In genomic region chr9:83512621-83513020, GRCh38 we compare ENCODE assay signal across 18 cellular contexts. TPM values are rescaled to one million over a fixed set of nuclear protein-coding genes. Genes with fewer than 3 reads are reported as not detected.
DNase-seq lines count a peak whose midpoint lies in the region; TF ChIP-seq lines count a peak whose summit lies in the region.
"Had no signal": no experiment of that assay in that cellular context is flagged by ENCODE, and none has a peak within 500 bp of the region (broad histone marks: within the 10 kb centered on the region; RNA-seq: fewer than 3 reads in every experiment).

No MANE protein-coding gene starts in this region.

- no peaks in the 10 kb centered on the region for H3K36me3 ChIP-seq in A673 (ENCODE audit: insufficient read depth, low read length, poor library complexity, severe bottlenecking)
- no peaks in the 10 kb centered on the region for H3K36me3 ChIP-seq in parathyroid adenoma (ENCODE audit: control insufficient read depth, insufficient read depth, low read length)
- H3K36me3 ChIP-seq in MM.1S (replicated peaks; ENCODE audit: insufficient read depth, low read length), result no peaks in the 10 kb centered on the region

- POLR2A ChIA-PET in A673 (lab: Charles Lee; ENCODE audit: low non-redundant PET), result no interaction called here

- TF ChIP-seq CTCF in A673 (conservative IDR thresholded peaks at IDR 0.05; ENCODE audit: low read depth, low read length) (no peak), HFFc6 (IDR thresholded peaks at IDR 0.05) (no peak), parathyroid adenoma (IDR thresholded peaks at IDR 0.05) (no peak), MM.1S (IDR thresholded peaks at IDR 0.05; ENCODE audit: low read length) (no peak)

- peaks cover 23% of the 10 kb centered on the region for H3K79me2 ChIP-seq in parathyroid adenoma
- H3K79me2 ChIP-seq in MM.1S (ENCODE audit: low read length), result no peaks in the 10 kb centered on the region

- no peaks in the 10 kb centered on the region for H3K9me3 ChIP-seq in A673 (ENCODE audit: low read depth, low read length, poor library complexity, severe bottlenecking)
- no peaks in the 10 kb centered on the region for H3K9me3 ChIP-seq in parathyroid adenoma (ENCODE audit: control insufficient read depth, low read length)
- no peaks in the 10 kb centered on the region for H3K9me3 ChIP-seq in MM.1S (replicated peaks; ENCODE audit: insufficient read depth, low read length)

- H3K36me3 Mint-ChIP-seq in HFFc6 (ENCODE audit: low read depth), result peaks cover 6% of the 10 kb centered on the region
- H3K36me3 Mint-ChIP-seq in activated naive CD8-positive, alpha-beta T cell treated with anti-CD3 and anti-CD28 coated beads for 36 hours, result peaks cover 4% of the 10 kb centered on the region
- H3K36me3 Mint-ChIP-seq in activated CD4-positive, alpha-beta T cell treated with anti-CD3 and anti-CD28 coated beads, Interleukin-2, amount 10 ng/mL, durations not matched to agents 24 days and 14 days (ENCODE audit: low read depth), result no peaks in the 10 kb centered on the region

- CTCF ChIA-PET in A673 (lab: Charles Lee), result no interaction called here

- H2AFZ ChIP-seq in parathyroid adenoma (no peak overlapping the region), MM.1S (ENCODE audit: low read length) (no peak overlapping the region)

- no peaks in the 10 kb centered on the region for H3K9me2 ChIP-seq in MM.1S (replicated peaks; ENCODE audit: insufficient read depth, low read length)

- H3K4me3 ChIP-seq in A673 (ENCODE audit: low read depth, low read length, poor library complexity, severe bottlenecking) (no peak overlapping the region), parathyroid adenoma (ENCODE audit: low read depth, low read length) (peak overlapping the region; percentile 0), MM.1S (ENCODE audit: low read length) (no peak overlapping the region)
- H3K4me3 ChIP-seq: GM12878 had no signal

- H3K27me3 ChIP-seq in A673 (replicated peaks; ENCODE audit: insufficient read depth, low read depth, low read length, poor library complexity), result peaks cover 6% of the 10 kb centered on the region
- no peaks in the 10 kb centered on the region for H3K27me3 ChIP-seq in parathyroid adenoma (ENCODE audit: control insufficient read depth, insufficient read depth, low read length)
- no peaks in the 10 kb centered on the region for H3K27me3 ChIP-seq in MM.1S (replicated peaks; ENCODE audit: insufficient read depth, low read length)
- H3K27me3 ChIP-seq: BE2C had no signal

- peak; percentile 68 for DNase-seq in A673 (ENCODE audit: low spot score)
- DNase-seq in HFFc6, result no peak
- DNase-seq in kidney tubule cell (ENCODE audit: low spot score), result peak; percentile 86
- DNase-seq in activated naive CD8-positive, alpha-beta T cell treated with anti-CD3 and anti-CD28 coated beads for 36 hours, result no peak
- DNase-seq in MM.1S, result no peak
- no peak for DNase-seq in activated CD4-positive, alpha-beta T cell treated with anti-CD3 and anti-CD28 coated beads, Interleukin-2, amount 10 ng/mL, durations not matched to agents 24 days and 14 days
- DNase-seq: 8988T; BE2C; Calu3; CD4-positive, alpha-beta memory T cell; DMS79 treated with DMSO at 0.1 percent for 48 hours; GF-D8; GOT3; H7 had no signal

- no peak overlapping the region; the same call in 1 of the 2 replicates for H3K4me3 Mint-ChIP-seq in HFFc6
- no peak overlapping the region for H3K4me3 Mint-ChIP-seq in activated naive CD8-positive, alpha-beta T cell treated with anti-CD3 and anti-CD28 coated beads for 36 hours
- H3K4me3 Mint-ChIP-seq in activated CD4-positive, alpha-beta T cell treated with anti-CD3 and anti-CD28 coated beads, Interleukin-2, amount 10 ng/mL, durations not matched to agents 24 days and 14 days, result no peak overlapping the region
- H3K4me3 Mint-ChIP-seq: CD4-positive, alpha-beta memory T cell; IgD-negative memory B cell had no signal

- H4K20me1 ChIP-seq in MM.1S (ENCODE audit: insufficient read depth, low read length), result no peaks in the 10 kb centered on the region

- no peaks in the 10 kb centered on the region; the same call in 1 of the 2 replicates for H3K27me3 Mint-ChIP-seq in HFFc6 (ENCODE audit: insufficient read depth)
- H3K27me3 Mint-ChIP-seq in activated naive CD8-positive, alpha-beta T cell treated with anti-CD3 and anti-CD28 coated beads for 36 hours, result no peaks in the 10 kb centered on the region
- H3K27me3 Mint-ChIP-seq in activated CD4-positive, alpha-beta T cell treated with anti-CD3 and anti-CD28 coated beads, Interleukin-2, amount 10 ng/mL, durations not matched to agents 24 days and 14 days, result peaks cover 11% of the 10 kb centered on the region

- intact Hi-C loops in A673 (cut with micrococcal nuclease; ENCODE audit: unreplicated experiment), result no loop called here
- intact Hi-C loops in activated CD4-positive, alpha-beta T cell treated with anti-CD3 and anti-CD28 coated beads, Interleukin-2, amount 10 ng/mL, durations not matched to agents 24 days and 14 days (cut with micrococcal nuclease), result no loop called here

- H3F3A ChIP-seq in MM.1S (ENCODE audit: insufficient read depth, low read length), result no peaks in the 10 kb centered on the region

- no TSS peak for BruUV-seq in A673 (replicated peaks; lab: Mats Ljungman, UMichigan)

- H3K9ac ChIP-seq in parathyroid adenoma (no peak overlapping the region), MM.1S (ENCODE audit: low read length) (no peak overlapping the region)

- H3K4me1 Mint-ChIP-seq in HFFc6 (ENCODE audit: low read depth), result peaks cover 74% of the 10 kb centered on the region
- peaks cover 8% of the 10 kb centered on the region for H3K4me1 Mint-ChIP-seq in activated naive CD8-positive, alpha-beta T cell treated with anti-CD3 and anti-CD28 coated beads for 36 hours
- peaks cover 7% of the 10 kb centered on the region for H3K4me1 Mint-ChIP-seq in activated CD4-positive, alpha-beta T cell treated with anti-CD3 and anti-CD28 coated beads, Interleukin-2, amount 10 ng/mL, durations not matched to agents 24 days and 14 days

- H3K4me2 ChIP-seq in parathyroid adenoma (ENCODE audit: low read length), result peak overlapping the region; percentile 43
- no peak overlapping the region for H3K4me2 ChIP-seq in MM.1S (ENCODE audit: low read depth, low read length)

- peak overlapping the region; percentile 44; the same call in 1 of the 2 replicates for H3K27ac Mint-ChIP-seq in HFFc6
- H3K27ac Mint-ChIP-seq in activated naive CD8-positive, alpha-beta T cell treated with anti-CD3 and anti-CD28 coated beads for 36 hours, result no peak overlapping the region
- no peak overlapping the region for H3K27ac Mint-ChIP-seq in activated CD4-positive, alpha-beta T cell treated with anti-CD3 and anti-CD28 coated beads, Interleukin-2, amount 10 ng/mL, durations not matched to agents 24 days and 14 days
- H3K27ac Mint-ChIP-seq: CD4-positive, alpha-beta memory T cell; IgD-negative memory B cell had no signal

- no peaks in the 10 kb centered on the region for H3K4me1 ChIP-seq in A673 (ENCODE audit: insufficient read depth, low read length, poor library complexity, severe bottlenecking)
- peaks cover 20% of the 10 kb centered on the region for H3K4me1 ChIP-seq in parathyroid adenoma
- no peaks in the 10 kb centered on the region for H3K4me1 ChIP-seq in MM.1S (ENCODE audit: low read length)
- H3K4me1 ChIP-seq: BE2C had no signal

- no peak overlapping the region for H3K27ac ChIP-seq in A673 (ENCODE audit: low read depth, low read length, poor library complexity, severe bottlenecking)
- peak overlapping the region; percentile 53 for H3K27ac ChIP-seq in parathyroid adenoma
- H3K27ac ChIP-seq in MM.1S (ENCODE audit: low read length), result no peak overlapping the region
- H3K27ac ChIP-seq: C4-2B had no signal

- H3K9me3 Mint-ChIP-seq in HFFc6, result no peaks in the 10 kb centered on the region
- no peaks in the 10 kb centered on the region for H3K9me3 Mint-ChIP-seq in activated naive CD8-positive, alpha-beta T cell treated with anti-CD3 and anti-CD28 coated beads for 36 hours
- H3K9me3 Mint-ChIP-seq in activated CD4-positive, alpha-beta T cell treated with anti-CD3 and anti-CD28 coated beads, Interleukin-2, amount 10 ng/mL, durations not matched to agents 24 days and 14 days, result no peaks in the 10 kb centered on the region

RNA-seq across cellular contexts. Expression of gene FRMD3, which starts 25.6 kb away (rescaled TPM):
- total RNA-seq in A673 (2021), result 0.98 and 1.0 TPM in 2 replicates
- 10 to 100 TPM in 4 of 6 experiments, 1 to 10 TPM in 2; 4.0 to 14.9 (median 12.7) TPM for total RNA-seq in HFFc6 (2021; fragmentation: NEBNext Ultra II Directional; extraction: Animal tissue kit (Norgen Biotek cat#: 25700))
- total RNA-seq in activated naive CD8-positive, alpha-beta T cell treated with anti-CD3 and anti-CD28 coated beads for 36 hours, result under 1 TPM; 0.52 to 0.80 TPM
- total RNA-seq in activated CD4-positive, alpha-beta T cell treated with anti-CD3 and anti-CD28 coated beads, Interleukin-2, amount 10 ng/mL, durations not matched to agents 24 days and 14 days, result 0.30 and 0.59 TPM in 2 replicates

Comparison
In these comparisons a context has a peak if more than half of its experiments do, and no peak if none do; other contexts are left out.
1. DNase-seq: peak in A673 (single experiment) and kidney tubule cell (single experiment); none in HFFc6 (single experiment), activated naive CD8-positive, alpha-beta T cell treated with anti-CD3 and anti-CD28 coated beads for 36 hours (single experiment), MM.1S (single experiment) and activated CD4-positive, alpha-beta T cell treated with anti-CD3 and anti-CD28 coated beads, Interleukin-2, amount 10 ng/mL, durations not matched to agents 24 days and 14 days (single experiment).